17 cellular contexts compared by ENCODE assay signal in genomic region chr6:95877480-95877879, GRCh38.
A peak's percentile ranks its signal among the peaks of the same experiment; 100 is the strongest.
DNase-seq lines count a peak whose midpoint lies in the region; ATAC-seq and TF ChIP-seq lines count a peak whose summit lies in the region.
"Had no signal": no experiment of that assay in that cellular context is flagged by ENCODE, and none has a peak within 500 bp of the region (broad histone marks: within the 10 kb centered on the region; RNA-seq: fewer than 3 reads in every experiment).

No MANE protein-coding gene starts in this region.

- no peak overlapping the region for H3K27ac ChIP-seq in PC-3 (ENCODE audit: low read length)
- H3K27ac ChIP-seq in endodermal cell (ENCODE audit: low read depth, low read length): no peak overlapping the region
- no peak overlapping the region for H3K27ac ChIP-seq in dorsolateral prefrontal cortex
- no peak overlapping the region for H3K27ac ChIP-seq in smooth muscle cell (ENCODE audit: low read depth)
- H3K27ac ChIP-seq: HL-60 had no signal

- H3K9me3 ChIP-seq in PC-3 (ENCODE audit: low read length) (no peaks in the 10 kb centered on the region), endodermal cell (ENCODE audit: control insufficient read depth, low read length) (no peaks in the 10 kb centered on the region), mucosa of descending colon (no peaks in the 10 kb centered on the region), smooth muscle cell (replicated peaks; ENCODE audit: low read depth) (no peaks in the 10 kb centered on the region)
- H3K9me3 ChIP-seq: BE2C had no signal

- H3F3A ChIP-seq in PC-3 (ENCODE audit: low read length, unreplicated experiment) (no peaks in the 10 kb centered on the region), smooth muscle cell (ENCODE audit: low read depth) (no peaks in the 10 kb centered on the region)

- H3K27ac Mint-ChIP-seq in endodermal cell: no peak overlapping the region
- H3K27ac Mint-ChIP-seq: CD4-positive, CD25-positive, alpha-beta regulatory T cell; CD8-positive, alpha-beta memory T cell; IgD-negative memory B cell had no signal

- H3K79me2 ChIP-seq in PC-3 (ENCODE audit: low read length) (no peaks in the 10 kb centered on the region), smooth muscle cell (ENCODE audit: low read depth) (no peaks in the 10 kb centered on the region)

- H3K36me3 ChIP-seq in PC-3 (ENCODE audit: low read depth, low read length): no peaks in the 10 kb centered on the region
- H3K36me3 ChIP-seq in endodermal cell (ENCODE audit: control insufficient read depth, insufficient read depth, low read length): no peaks in the 10 kb centered on the region
- no peaks in the 10 kb centered on the region for H3K36me3 ChIP-seq in mucosa of descending colon (ENCODE audit: low read depth)
- H3K36me3 ChIP-seq in smooth muscle cell (ENCODE audit: low read depth): no peaks in the 10 kb centered on the region
- H3K36me3 ChIP-seq: BE2C had no signal

- no peak for ATAC-seq in PC-3
- ATAC-seq in mucosa of descending colon: peak; percentile 17
- ATAC-seq in GM21786 (IDR thresholded peaks at IDR 0.05; ENCODE audit: unreplicated experiment): no peak

- WGBS in endodermal cell (ENCODE audit: insufficient coverage in 1 of 2, insufficient read length in 1 of 2), 2 experiments: 82% methylated on average over 1 of the region's 1 CpG; no CpG with 5 or more reads in 1 of the 2 experiments
- 85% methylated on average over 1 of the region's 1 CpG for WGBS in smooth muscle cell (ENCODE audit: low lambda C conversion rate)

- H3K4me3 Mint-ChIP-seq in endodermal cell: peak overlapping the region; percentile 10
- H3K4me3 Mint-ChIP-seq: CD4-positive, CD25-positive, alpha-beta regulatory T cell; CD8-positive, alpha-beta memory T cell; H9; IgD-negative memory B cell had no signal

- H3K4me2 ChIP-seq in PC-3 (ENCODE audit: low read length) (no peak overlapping the region), smooth muscle cell (no peak overlapping the region)

- H3K9me2 ChIP-seq in PC-3 (replicated peaks; ENCODE audit: low read length): no peaks in the 10 kb centered on the region

- H4K20me1 ChIP-seq in PC-3 (ENCODE audit: low read length) (no peaks in the 10 kb centered on the region), smooth muscle cell (ENCODE audit: low read depth) (no peaks in the 10 kb centered on the region)

- H3K4me1 ChIP-seq in PC-3 (ENCODE audit: insufficient read depth, low read length) (no peaks in the 10 kb centered on the region), endodermal cell (ENCODE audit: control insufficient read depth, insufficient read depth, low read length) (peaks cover 2% of the 10 kb centered on the region), mucosa of descending colon (ENCODE audit: low read depth) (no peaks in the 10 kb centered on the region), smooth muscle cell (ENCODE audit: low read depth) (no peaks in the 10 kb centered on the region)
- H3K4me1 ChIP-seq: BE2C had no signal

- H3K4me3 ChIP-seq in PC-3 (ENCODE audit: low read length) (no peak overlapping the region), endodermal cell (ENCODE audit: low read length) (no peak overlapping the region), mucosa of descending colon (no peak overlapping the region), dorsolateral prefrontal cortex (no peak overlapping the region), smooth muscle cell (no peak overlapping the region)

- intact Hi-C loops in PC-3 (cut with micrococcal nuclease) (no loop called here), mucosa of descending colon (cut with DNase I, micrococcal nuclease) (no loop called here), dorsolateral prefrontal cortex (cut with DNase I) (no loop called here)

- H2AFZ ChIP-seq in PC-3 (ENCODE audit: low read length) (0 out of 2 replicates have a peak overlapping the region, but pooled peaks have one; percentile 6), smooth muscle cell (ENCODE audit: low read depth) (no peak overlapping the region)

- H3K27me3 ChIP-seq in PC-3 (ENCODE audit: low read length) (no peaks in the 10 kb centered on the region), endodermal cell (ENCODE audit: control insufficient read depth, insufficient read depth, low read length, poor library complexity, severe bottlenecking) (no peaks in the 10 kb centered on the region), dorsolateral prefrontal cortex (no peaks in the 10 kb centered on the region), smooth muscle cell (ENCODE audit: low read depth) (no peaks in the 10 kb centered on the region)
- H3K27me3 ChIP-seq: BE2C had no signal

- peaks cover under 1% of the 10 kb centered on the region for H3K9me3 Mint-ChIP-seq in endodermal cell
- H3K9me3 Mint-ChIP-seq: H9, IgD-negative memory B cell had no signal

- H3K9ac ChIP-seq in PC-3 (ENCODE audit: low read length) (no peak overlapping the region), endodermal cell (ENCODE audit: extremely low read depth, low read length, poor library complexity, severe bottlenecking) (no peak overlapping the region), smooth muscle cell (ENCODE audit: low read depth) (no peak overlapping the region)

- POLR2A ChIA-PET in PC-3 (lab: Charles Lee; ENCODE audit: unreplicated experiment): no interaction called here

- peaks cover 10% of the 10 kb centered on the region for H3K27me3 Mint-ChIP-seq in endodermal cell (ENCODE audit: insufficient read depth)
- H3K27me3 Mint-ChIP-seq: CD4-positive, CD25-positive, alpha-beta regulatory T cell; CD8-positive, alpha-beta memory T cell; IgD-negative memory B cell had no signal

- TF ChIP-seq CTCF in PC-3 (conservative IDR thresholded peaks at IDR 0.05; ENCODE audit: low read depth, low read length) (no peak), endodermal cell (conservative IDR thresholded peaks at IDR 0.05) (no peak), mucosa of descending colon (IDR thresholded peaks at IDR 0.05) (no peak), dorsolateral prefrontal cortex (IDR thresholded peaks at IDR 0.05 in 54 of 56, conservative IDR thresholded peaks at IDR 0.05 in 2 of 56; ENCODE audit: low read depth in 1 of 56, partially characterized antibody in 56 of 56) (no peak), smooth muscle cell (IDR thresholded peaks at IDR 0.05; ENCODE audit: borderline replicate concordance, insufficient read depth, poor library complexity, severe bottlenecking) (no peak)

- no peaks in the 10 kb centered on the region for H3K36me3 Mint-ChIP-seq in endodermal cell (ENCODE audit: low read depth)
- H3K36me3 Mint-ChIP-seq: CD4-positive, CD25-positive, alpha-beta regulatory T cell; CD8-positive, alpha-beta memory T cell; IgD-negative memory B cell had no signal

- CTCF ChIA-PET in PC-3 (lab: Charles Lee): no interaction called here

- DNase-seq in PC-3: no peak
- DNase-seq in endodermal cell: no peak
- DNase-seq in mucosa of descending colon: no peak
- no peak for DNase-seq in dorsolateral prefrontal cortex
- no peak for DNase-seq in smooth muscle cell (lab: John Stamatoyannopoulos, UW; ENCODE audit: unreplicated experiment)
- DNase-seq: ACHN; BE2C; C1 segment of cervical spinal cord; CD4-positive, CD25-positive, alpha-beta regulatory T cell; CD8-positive, alpha-beta memory T cell; COR-L47; GOT3; H9; KBM-7 had no signal

- H3K4me1 Mint-ChIP-seq in endodermal cell: peaks cover 16% of the 10 kb centered on the region
- H3K4me1 Mint-ChIP-seq: CD4-positive, CD25-positive, alpha-beta regulatory T cell; CD8-positive, alpha-beta memory T cell; IgD-negative memory B cell had no signal

- BruUV-seq in PC-3 (replicated peaks; lab: Mats Ljungman, UMichigan): no TSS peak
